In genomic region chr12:59928416-59928815, GRCh38 we compare ENCODE assay signal across 35 cellular contexts.
A peak's percentile ranks its signal among the peaks of the same experiment; 100 is the strongest.
DNase-seq lines count a peak whose midpoint lies in the region; ATAC-seq, FAIRE-seq and TF ChIP-seq lines count a peak whose summit lies in the region.
"Had no signal": no experiment of that assay in that cellular context is flagged by ENCODE, and none has a peak within 500 bp of the region (broad histone marks: within the 10 kb centered on the region; RNA-seq: fewer than 3 reads in every experiment).

No MANE protein-coding gene starts in this region.

- POLR2A ChIA-PET in activated CD4-positive, alpha-beta memory T cell treated with anti-CD3 and anti-CD28 coated beads, Interleukin-2, amount 10 ng/mL, durations not matched to agents 7 days and 5 days (lab: Charles Lee), result no interaction called here

- no peak overlapping the region for H3K27ac Mint-ChIP-seq in activated CD4-positive, alpha-beta memory T cell treated with anti-CD3 and anti-CD28 coated beads, Interleukin-2, amount 10 ng/mL, durations not matched to agents 7 days and 5 days
- H3K27ac Mint-ChIP-seq: activated naive CD4-positive, alpha-beta T cell treated with anti-CD3 and anti-CD28 coated beads for 36 hours; B cell; CD4-positive, alpha-beta memory T cell; H9; IgD-negative memory B cell; neural progenitor cell; stimulated activated naive CD8-positive, alpha-beta T cell treated with anti-CD3 and anti-CD28 coated beads, Interleukin-15, Interleukin-2, amounts not matched to agents 100 ng/mL and 50 ng/mL, for 24 hours; T-helper 1 cell treated with Interleukin-12 subunit alpha and Interleukin-12 subunit beta and Interleukin-4 antibody, amounts not matched to agents 30 μg/mL and 1 μg/mL, for 36 hours had no signal

- DNase-seq in EH (ENCODE audit: low read depth), result peak; percentile 2
- DNase-seq in M059J (ENCODE audit: low read depth), result peak; percentile 61
- DNase-seq in epithelial cell of esophagus (ENCODE audit: low read depth), result peak; percentile 67
- DNase-seq in pancreas, result peak in 5 of 6 donors; percentile 69 to 79 (median 76)
- no peak for DNase-seq in activated CD4-positive, alpha-beta memory T cell treated with anti-CD3 and anti-CD28 coated beads, Interleukin-2, amount 10 ng/mL, durations not matched to agents 7 days and 5 days
- no peak for DNase-seq in psoas muscle
- DNase-seq: activated CD4-positive, alpha-beta T cell treated with anti-CD3 and anti-CD28 coated beads, Interleukin-2, amount 50 U/mL, for 4 hours; activated naive CD4-positive, alpha-beta T cell treated with anti-CD3 and anti-CD28 coated beads for 36 hours; CD4-positive, alpha-beta memory T cell; DMS 273 treated with DMSO at 0.1 percent for 48 hours; H9; head of caudate nucleus; islet precursor cell; left ventricle myocardium superior; NCI-H1048; NCI-H1694; NCI-H446 treated with DMSO at 0.1 percent for 48 hours; NCI-H82; right cardiac atrium; SK-N-SH; spleen; stimulated activated CD4-positive, alpha-beta T cell treated with anti-CD3 and anti-CD28 coated beads, Interleukin-2, amount 100 ng/mL, for 24 hours had no signal

- ATAC-seq in pancreas, result peak; percentile 94 to 99 (median 96)
- ATAC-seq in psoas muscle, result no peak
- ATAC-seq in GM19395 (IDR thresholded peaks at IDR 0.05; ENCODE audit: unreplicated experiment), result no peak
- ATAC-seq: activated CD4-positive, CD25-positive, alpha-beta regulatory T cell treated with anti-CD3 and anti-CD28 coated beads, Interleukin-2, amount 50 U/mL, for 24 hours; left ventricle myocardium superior; right cardiac atrium had no signal

- H3K9me3 ChIP-seq in pancreas, result no peaks in the 10 kb centered on the region
- H3K9me3 ChIP-seq in psoas muscle, result no peaks in the 10 kb centered on the region
- H3K9me3 ChIP-seq: adrenal gland, SK-N-SH, thoracic aorta had no signal

- TF ChIP-seq CTCF in epithelial cell of esophagus (IDR thresholded peaks at IDR 0.05; ENCODE audit: insufficient read depth, low read depth, low read length, missing control alignments), result no peak
- no peak for TF ChIP-seq CTCF in pancreas (IDR thresholded peaks at IDR 0.05)
- no peak for TF ChIP-seq CTCF in psoas muscle (IDR thresholded peaks at IDR 0.05)

- FAIRE-seq in pancreas (lab: Jason Lieb, UNC), result no peak
- FAIRE-seq: endothelial cell of umbilical vein, GM12891, TTC549, urothelium cell line had no signal

- H3K36me3 Mint-ChIP-seq in activated CD4-positive, alpha-beta memory T cell treated with anti-CD3 and anti-CD28 coated beads, Interleukin-2, amount 10 ng/mL, durations not matched to agents 7 days and 5 days (ENCODE audit: low read depth), result no peaks in the 10 kb centered on the region
- H3K36me3 Mint-ChIP-seq: CD4-positive, alpha-beta memory T cell; IgD-negative memory B cell; neural progenitor cell had no signal

- H3K27ac ChIP-seq in pancreas (peak overlapping the region in 1 of 4 donors; percentile 23), psoas muscle (no peak overlapping the region)
- H3K27ac ChIP-seq: adrenal gland, neural progenitor cell, spleen, thoracic aorta had no signal

- H3K36me3 ChIP-seq in pancreas, result no peaks in the 10 kb centered on the region
- no peaks in the 10 kb centered on the region for H3K36me3 ChIP-seq in psoas muscle (ENCODE audit: insufficient read depth in 1 of 2, low read depth in 1 of 2)
- H3K36me3 ChIP-seq: adrenal gland, neural progenitor cell, spleen, thoracic aorta had no signal

- peaks cover 3% of the 10 kb centered on the region for H3K9me3 Mint-ChIP-seq in activated CD4-positive, alpha-beta memory T cell treated with anti-CD3 and anti-CD28 coated beads, Interleukin-2, amount 10 ng/mL, durations not matched to agents 7 days and 5 days
- H3K9me3 Mint-ChIP-seq: activated naive CD4-positive, alpha-beta T cell treated with anti-CD3 and anti-CD28 coated beads for 36 hours; H9 had no signal

- CTCF ChIA-PET in activated CD4-positive, alpha-beta memory T cell treated with anti-CD3 and anti-CD28 coated beads, Interleukin-2, amount 10 ng/mL, durations not matched to agents 7 days and 5 days (lab: Charles Lee), result no interaction called here

- H3K27me3 ChIP-seq in pancreas (no peaks in the 10 kb centered on the region), psoas muscle (ENCODE audit: insufficient read depth in 3 of 3, low read length in 2 of 3) (no peaks in the 10 kb centered on the region)
- H3K27me3 ChIP-seq: adrenal gland, neural progenitor cell, spleen had no signal

- H3K27me3 Mint-ChIP-seq in activated CD4-positive, alpha-beta memory T cell treated with anti-CD3 and anti-CD28 coated beads, Interleukin-2, amount 10 ng/mL, durations not matched to agents 7 days and 5 days, result no peaks in the 10 kb centered on the region
- H3K27me3 Mint-ChIP-seq: B cell; CD4-positive, alpha-beta memory T cell; IgD-negative memory B cell; stimulated activated naive CD8-positive, alpha-beta T cell treated with anti-CD3 and anti-CD28 coated beads, Interleukin-15, Interleukin-2, amounts not matched to agents 100 ng/mL and 50 ng/mL, for 24 hours had no signal

- intact Hi-C loops in pancreas (cut with DNase I) (no loop called here), psoas muscle (cut with DNase I) (no loop called here)

- 34 to 42% methylated on average over 1 of the region's 1 CpG for WGBS in pancreas, 2 donors
- WGBS in psoas muscle, 3 donors, result 75 to 83% (median 81%) methylated on average over 1 of the region's 1 CpG

- no peak overlapping the region for H3K4me3 Mint-ChIP-seq in activated CD4-positive, alpha-beta memory T cell treated with anti-CD3 and anti-CD28 coated beads, Interleukin-2, amount 10 ng/mL, durations not matched to agents 7 days and 5 days
- H3K4me3 Mint-ChIP-seq: activated naive CD4-positive, alpha-beta T cell treated with anti-CD3 and anti-CD28 coated beads for 36 hours; B cell; CD4-positive, alpha-beta memory T cell; H9; IgD-negative memory B cell; neural progenitor cell; stimulated activated naive CD8-positive, alpha-beta T cell treated with anti-CD3 and anti-CD28 coated beads, Interleukin-15, Interleukin-2, amounts not matched to agents 100 ng/mL and 50 ng/mL, for 24 hours; T-helper 1 cell treated with Interleukin-12 subunit alpha and Interleukin-12 subunit beta and Interleukin-4 antibody, amounts not matched to agents 30 μg/mL and 1 μg/mL, for 36 hours had no signal

- peaks cover 0 to 3% (median 2%) of the 10 kb centered on the region in 3 donors for H3K4me1 ChIP-seq in pancreas
- H3K4me1 ChIP-seq in psoas muscle, result no peaks in the 10 kb centered on the region
- H3K4me1 ChIP-seq: adrenal gland, neural progenitor cell, spleen had no signal

- no peaks in the 10 kb centered on the region for H3K4me1 Mint-ChIP-seq in activated CD4-positive, alpha-beta memory T cell treated with anti-CD3 and anti-CD28 coated beads, Interleukin-2, amount 10 ng/mL, durations not matched to agents 7 days and 5 days
- H3K4me1 Mint-ChIP-seq: B cell; CD4-positive, alpha-beta memory T cell; H9; IgD-negative memory B cell; neural progenitor cell had no signal

- H3K4me3 ChIP-seq in epithelial cell of esophagus (ENCODE audit: low read length) (no peak overlapping the region), pancreas (no peak overlapping the region), psoas muscle (no peak overlapping the region)
- H3K4me3 ChIP-seq: adrenal gland, neural progenitor cell, spleen, thoracic aorta had no signal

Comparison
In these comparisons a context has a peak if more than half of its experiments do, and no peak if none do; other contexts are left out.
1. DNase-seq: peak in EH (single experiment), M059J (single experiment), epithelial cell of esophagus (single experiment) and pancreas (5 of 6); none in activated CD4-positive, alpha-beta memory T cell treated with anti-CD3 and anti-CD28 coated beads, Interleukin-2, amount 10 ng/mL, durations not matched to agents 7 days and 5 days (single experiment) and psoas muscle (0 of 2).
2. ATAC-seq: peak in pancreas (4 of 4); none in psoas muscle (0 of 4) and GM19395 (single experiment).